Comparison of ENCODE assay signal across 21 cellular contexts in the genomic region with DNA sequence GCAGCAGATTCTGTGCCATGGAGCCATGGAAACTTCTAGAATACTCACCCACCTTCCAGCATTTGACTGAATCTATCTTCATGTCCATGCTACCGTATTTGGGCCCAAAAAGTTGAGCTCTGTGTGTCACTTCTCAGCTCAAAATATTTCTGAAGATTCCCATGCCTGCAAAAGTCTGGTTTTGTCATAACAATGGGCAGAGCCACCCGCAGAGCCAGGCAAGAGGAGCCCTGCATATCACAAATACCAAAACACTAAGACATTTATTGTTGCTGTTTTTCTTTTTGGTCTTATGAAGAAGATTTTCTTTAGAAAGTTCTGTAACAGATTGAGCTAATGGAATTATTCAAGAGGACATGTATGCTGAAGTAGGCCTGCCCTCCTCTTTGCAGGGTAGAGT.
DNase-seq lines count a peak whose midpoint lies in the region; ATAC-seq and TF ChIP-seq lines count a peak whose summit lies in the region.
"Had no signal": no experiment of that assay in that cellular context is flagged by ENCODE, and none has a peak within 500 bp of the region (broad histone marks: within the 10 kb centered on the region; RNA-seq: fewer than 3 reads in every experiment).

No MANE protein-coding gene starts in this region.

- intact Hi-C loops in natural killer cell (cut with micrococcal nuclease), result no loop called here

- H3K27ac Mint-ChIP-seq in natural killer cell, result peak overlapping the region; percentile 23 to 75
- H3K27ac Mint-ChIP-seq in natural killer cell treated with Interleukin-12 subunit alpha and Interleukin-12 subunit beta and Interleukin-15 and Interleukin-18, amount 100 ng/mL, for 72 hours, result peak overlapping the region in 1 of 2 donors; percentile 32
- H3K27ac Mint-ChIP-seq in activated T-helper 17 cell treated with anti-CD3 and anti-CD28 coated beads, Interleukin-2, amount 50 U/mL, for 72 hours, result peak overlapping the region; percentile 32
- H3K27ac Mint-ChIP-seq in immature natural killer cell, result peak overlapping the region in 4 of 6 donors; percentile 48 to 79 (median 64)
- H3K27ac Mint-ChIP-seq in stimulated activated memory B cell treated with anti-CD40 and anti-IgM and Interleukin-4, amounts not matched to agents 10 μg/mL and 1 μg/mL and 100 μg/mL, for 72 hours, result peak overlapping the region; percentile 53
- H3K27ac Mint-ChIP-seq: activated T-helper 1 cell treated with anti-CD3 and anti-CD28 coated beads, Interleukin-12 subunit alpha, Interleukin-12 subunit beta, Interleukin-2, Interleukin-4 antibody, amounts not matched to agents 30 ng/mL and 10 ng/mL and 1 ng/mL, durations not matched to agents 14 hours and 24 hours and 36 hours; brain had no signal

- H3K4me1 Mint-ChIP-seq in natural killer cell (peaks cover 54 to 59% of the 10 kb centered on the region in 2 donors), immature natural killer cell (peaks cover 59 to 84% of the 10 kb centered on the region in 2 donors)
- peaks cover 47 to 48% of the 10 kb centered on the region in 2 donors for H3K4me1 Mint-ChIP-seq in natural killer cell treated with Interleukin-12 subunit alpha and Interleukin-12 subunit beta and Interleukin-15 and Interleukin-18, amount 100 ng/mL, for 72 hours (ENCODE audit: low read depth in 2 of 2)
- peaks cover 19% of the 10 kb centered on the region for H3K4me1 Mint-ChIP-seq in activated T-helper 17 cell treated with anti-CD3 and anti-CD28 coated beads, Interleukin-2, amount 50 U/mL, for 72 hours
- H3K4me1 Mint-ChIP-seq in stimulated activated memory B cell treated with anti-CD40 and anti-IgM and Interleukin-4, amounts not matched to agents 10 μg/mL and 1 μg/mL and 100 μg/mL, for 72 hours, result peaks cover 38% of the 10 kb centered on the region

- peaks cover 0 to 4% of the 10 kb centered on the region in 2 donors for H3K9me3 Mint-ChIP-seq in natural killer cell
- H3K9me3 Mint-ChIP-seq in natural killer cell treated with Interleukin-12 subunit alpha and Interleukin-12 subunit beta and Interleukin-15 and Interleukin-18, amount 100 ng/mL, for 72 hours, result peaks cover 2% of the 10 kb centered on the region
- H3K9me3 Mint-ChIP-seq in activated T-helper 17 cell treated with anti-CD3 and anti-CD28 coated beads, Interleukin-2, amount 50 U/mL, for 72 hours, result peaks cover 4% of the 10 kb centered on the region
- H3K9me3 Mint-ChIP-seq in immature natural killer cell, result no peaks in the 10 kb centered on the region
- peaks cover 9% of the 10 kb centered on the region for H3K9me3 Mint-ChIP-seq in stimulated activated memory B cell treated with anti-CD40 and anti-IgM and Interleukin-4, amounts not matched to agents 10 μg/mL and 1 μg/mL and 100 μg/mL, for 72 hours
- H3K9me3 Mint-ChIP-seq: brain had no signal

- DNase-seq in natural killer cell, result no peak
- no peak for DNase-seq in natural killer cell treated with Interleukin-12 subunit alpha and Interleukin-12 subunit beta and Interleukin-15 and Interleukin-18, amount 100 ng/mL, for 72 hours (ENCODE audit: low spot score)
- no peak for DNase-seq in immature natural killer cell
- no peak for DNase-seq in GM10248 (ENCODE audit: extremely low spot score)
- DNase-seq in DMS153 (lab: John Stamatoyannopoulos, UW), result no peak
- DNase-seq: Calu3, colonic mucosa, EL, kidney, NCI-H1105 treated with DMSO at 0.1 percent for 48 hours, NCI-H2081, NCI-H345, NCI-H774, T1000, uterus had no signal

- POLR2A ChIA-PET in GM10248 (lab: Yijun Ruan, JAX), result no interaction called here

- ATAC-seq in natural killer cell (no peak), GM18511 (IDR thresholded peaks at IDR 0.05; ENCODE audit: unreplicated experiment) (no peak)
- ATAC-seq in natural killer cell treated with Interleukin-12 subunit alpha and Interleukin-12 subunit beta and Interleukin-15 and Interleukin-18, amount 100 ng/mL, for 72 hours, result no peak
- ATAC-seq in activated T-helper 17 cell treated with anti-CD3 and anti-CD28 coated beads, Interleukin-2, amount 50 U/mL, for 72 hours (replicated peaks), result no peak
- no peak for ATAC-seq in stimulated activated memory B cell treated with anti-CD40 and anti-IgM and Interleukin-4, amounts not matched to agents 10 μg/mL and 1 μg/mL and 100 μg/mL, for 72 hours
- ATAC-seq: gastroesophageal sphincter had no signal

- H3K27me3 Mint-ChIP-seq in natural killer cell (ENCODE audit: low read depth in 2 of 2) (no peaks in the 10 kb centered on the region), immature natural killer cell (ENCODE audit: low read depth in 3 of 3) (peaks cover 6% of the 10 kb centered on the region in 3 donors)
- H3K27me3 Mint-ChIP-seq in natural killer cell treated with Interleukin-12 subunit alpha and Interleukin-12 subunit beta and Interleukin-15 and Interleukin-18, amount 100 ng/mL, for 72 hours, result no peaks in the 10 kb centered on the region
- H3K27me3 Mint-ChIP-seq in activated T-helper 17 cell treated with anti-CD3 and anti-CD28 coated beads, Interleukin-2, amount 50 U/mL, for 72 hours, result no peaks in the 10 kb centered on the region
- no peaks in the 10 kb centered on the region for H3K27me3 Mint-ChIP-seq in stimulated activated memory B cell treated with anti-CD40 and anti-IgM and Interleukin-4, amounts not matched to agents 10 μg/mL and 1 μg/mL and 100 μg/mL, for 72 hours

- H3K36me3 Mint-ChIP-seq in natural killer cell (no peaks in the 10 kb centered on the region), immature natural killer cell (peaks cover 0 to 3% (median 2%) of the 10 kb centered on the region in 3 donors)
- peaks cover 7% of the 10 kb centered on the region for H3K36me3 Mint-ChIP-seq in natural killer cell treated with Interleukin-12 subunit alpha and Interleukin-12 subunit beta and Interleukin-15 and Interleukin-18, amount 100 ng/mL, for 72 hours
- no peaks in the 10 kb centered on the region for H3K36me3 Mint-ChIP-seq in activated T-helper 17 cell treated with anti-CD3 and anti-CD28 coated beads, Interleukin-2, amount 50 U/mL, for 72 hours (ENCODE audit: low read depth)
- H3K36me3 Mint-ChIP-seq in stimulated activated memory B cell treated with anti-CD40 and anti-IgM and Interleukin-4, amounts not matched to agents 10 μg/mL and 1 μg/mL and 100 μg/mL, for 72 hours, result peaks cover 7% of the 10 kb centered on the region
- H3K36me3 Mint-ChIP-seq: brain had no signal

- H3K4me3 Mint-ChIP-seq in natural killer cell (no peak overlapping the region), immature natural killer cell (no peak overlapping the region)
- H3K4me3 Mint-ChIP-seq in natural killer cell treated with Interleukin-12 subunit alpha and Interleukin-12 subunit beta and Interleukin-15 and Interleukin-18, amount 100 ng/mL, for 72 hours, result no peak overlapping the region
- no peak overlapping the region for H3K4me3 Mint-ChIP-seq in activated T-helper 17 cell treated with anti-CD3 and anti-CD28 coated beads, Interleukin-2, amount 50 U/mL, for 72 hours
- H3K4me3 Mint-ChIP-seq in stimulated activated memory B cell treated with anti-CD40 and anti-IgM and Interleukin-4, amounts not matched to agents 10 μg/mL and 1 μg/mL and 100 μg/mL, for 72 hours, result no peak overlapping the region
- H3K4me3 Mint-ChIP-seq: activated T-helper 1 cell treated with anti-CD3 and anti-CD28 coated beads, Interleukin-12 subunit alpha, Interleukin-12 subunit beta, Interleukin-2, Interleukin-4 antibody, amounts not matched to agents 30 ng/mL and 10 ng/mL and 1 ng/mL, durations not matched to agents 14 hours and 24 hours and 36 hours; brain had no signal

- no peak for TF ChIP-seq CTCF in natural killer cell (IDR thresholded peaks at IDR 0.05)
- TF ChIP-seq CTCF in GM10248 (IDR thresholded peaks at IDR 0.05; ENCODE audit: control extremely low read depth, extremely low read depth, low read depth, missing control alignments), result no peak

- CTCF ChIA-PET in GM10248 (lab: Yijun Ruan, JAX), result interaction anchor here (1.2 to 2.1 kb wide), 5 partner anchors 10 to 46 kb away, joined by 3 to 6 read pairs (median 5); no protein-coding TSS in a partner anchor
